In the genomic region with DNA sequence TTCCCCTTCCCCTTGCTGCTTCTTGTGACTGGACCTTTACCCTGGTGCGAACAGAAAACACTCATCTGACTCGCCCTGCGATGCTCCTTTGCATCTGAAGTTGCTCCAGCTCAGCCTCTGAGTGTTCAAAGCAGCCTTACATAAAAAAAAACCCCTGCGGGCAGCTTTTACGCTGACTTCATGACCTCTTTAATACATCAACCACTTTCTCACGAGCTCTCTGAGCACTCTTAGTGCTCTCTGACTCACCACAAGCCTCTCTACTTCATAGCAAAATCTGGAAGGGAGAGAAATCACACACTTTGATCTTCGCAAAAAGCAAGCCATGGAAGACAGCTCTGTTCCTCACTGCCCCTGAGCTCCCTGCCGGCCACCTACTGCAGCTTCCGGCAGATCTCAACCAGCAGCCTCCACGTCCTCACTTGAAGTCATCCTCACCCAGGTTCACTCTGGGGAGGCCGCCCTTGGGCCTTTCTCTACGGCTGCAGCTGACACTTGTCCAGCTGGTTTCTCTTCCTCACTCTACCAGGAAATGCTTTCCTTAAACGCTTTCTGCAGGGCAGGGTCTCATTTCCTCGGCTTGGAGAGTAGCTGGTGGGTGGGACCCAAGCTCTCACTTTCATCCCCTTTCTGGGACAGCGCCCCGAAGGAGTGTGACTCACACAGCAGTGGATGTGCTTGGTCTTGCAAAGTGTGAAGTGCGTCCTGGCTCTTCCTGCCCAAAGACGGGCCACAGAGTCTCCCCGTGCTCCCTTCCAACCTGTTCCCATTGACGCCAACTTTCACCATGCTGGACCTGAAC, we compare ENCODE assay signal across 1 cellular context.
A peak's percentile ranks its signal among the peaks of the same experiment; 100 is the strongest.
TF ChIP-seq lines count a peak whose summit lies in the region.

No MANE protein-coding gene starts in this region.

TF ChIP-seq in GM12878, 131 proteins besides CTCF, POLR2A, EP300 and RAD21 (continues in another document):
- TF ChIP-seq ETV6 (conservative IDR thresholded peaks at IDR 0.05 in 1 of 2, IDR thresholded peaks at IDR 0.05 in 1 of 2; ENCODE audit: borderline replicate concordance in 1 of 2, low read depth in 1 of 2) (no peak; a peak in 2 of 4 replicates), NFYA (IDR thresholded peaks at IDR 0.05; ENCODE audit: borderline replicate concordance, low read depth, low read length) (no peak), ZNF687 (IDR thresholded peaks at IDR 0.05) (0 out of 2 replicates have a peak, but pooled peaks have one; percentile 44), TCF3 (IDR thresholded peaks at IDR 0.05; ENCODE audit: borderline replicate concordance, insufficient read depth, low read depth, low read length) (no peak), KLF5 (IDR thresholded peaks at IDR 0.05; ENCODE audit: partially characterized antibody) (no peak), ZBTB4 (CRISPR knock-in tag; IDR thresholded peaks at IDR 0.05) (no peak), TCF12 (IDR thresholded peaks at IDR 0.05; ENCODE audit: low read depth, low read length) (peak; percentile 61; the same call in 1 of the 2 replicates), MTA3 (IDR thresholded peaks at IDR 0.05; ENCODE audit: borderline replicate concordance, low read length) (no peak), HDAC2 (IDR thresholded peaks at IDR 0.05) (no peak), RFX5 (IDR thresholded peaks at IDR 0.05; ENCODE audit: low read depth, low read length) (no peak), HDGF (IDR thresholded peaks at IDR 0.05) (peak; percentile 8; the same call in 1 of the 2 replicates), E2F4 (IDR thresholded peaks at IDR 0.05; ENCODE audit: low read depth, low read length) (no peak), YY1 (IDR thresholded peaks at IDR 0.05; ENCODE audit: low read depth, low read length) (0 out of 2 replicates have a peak, but pooled peaks have one; percentile 26), NFIC (IDR thresholded peaks at IDR 0.05; ENCODE audit: low read depth, low read length) (peak; percentile 58; the same call in 1 of the 2 replicates), ATF3 (IDR thresholded peaks at IDR 0.05; ENCODE audit: borderline replicate concordance, extremely low read depth, low read depth, low read length) (no peak), SRF (IDR thresholded peaks at IDR 0.05; ENCODE audit: low read depth in 2 of 2, low read length in 2 of 2) (0 out of 4 replicates have a peak, but pooled peaks of 1 of the 2 experiments have one; percentile 35), DPF2 (IDR thresholded peaks at IDR 0.05) (0 out of 2 replicates have a peak, but pooled peaks have one; percentile 44), MTA2 (IDR thresholded peaks at IDR 0.05; ENCODE audit: low read depth) (0 out of 2 replicates have a peak, but pooled peaks have one; percentile 4), IKZF1 (conservative IDR thresholded peaks at IDR 0.05) (peak; percentile 47), USF1 (IDR thresholded peaks at IDR 0.05; ENCODE audit: borderline replicate concordance, extremely low read length, insufficient read depth, low read depth, low read length) (no peak), IKZF2 (IDR thresholded peaks at IDR 0.05) (peak; percentile 38 to 44; a peak in 1 of 4 replicates), GATAD2B (conservative IDR thresholded peaks at IDR 0.05; ENCODE audit: low read depth) (peak; percentile 42; the same call in 1 of the 2 replicates), CREB1 (IDR thresholded peaks at IDR 0.05; ENCODE audit: low read depth) (peak; percentile 72; the same call in 1 of the 2 replicates), MXI1 (IDR thresholded peaks at IDR 0.05; ENCODE audit: low read depth, low read length) (no peak), NR2F1 (conservative IDR thresholded peaks at IDR 0.05) (peak; percentile 91), POU2F2 (IDR thresholded peaks at IDR 0.05; ENCODE audit: borderline replicate concordance, low read depth, low read length) (no peak), SPI1 (IDR thresholded peaks at IDR 0.05; ENCODE audit: borderline replicate concordance, insufficient read depth, low read depth, low read length) (peak; percentile 76), BHLHE40 (IDR thresholded peaks at IDR 0.05; ENCODE audit: borderline replicate concordance in 1 of 2, low read depth in 2 of 2, low read length in 1 of 2) (peak in 1 of 2 experiments; percentile 61; a peak in 2 of 4 replicates), NBN (IDR thresholded peaks at IDR 0.05) (0 out of 2 replicates have a peak, but pooled peaks have one; percentile 26), NFXL1 (IDR thresholded peaks at IDR 0.05; ENCODE audit: borderline replicate concordance) (no peak), SMARCA5 (IDR thresholded peaks at IDR 0.05) (peak; percentile 20; the same call in 1 of the 2 replicates)
- TF ChIP-seq, protein P1, sequence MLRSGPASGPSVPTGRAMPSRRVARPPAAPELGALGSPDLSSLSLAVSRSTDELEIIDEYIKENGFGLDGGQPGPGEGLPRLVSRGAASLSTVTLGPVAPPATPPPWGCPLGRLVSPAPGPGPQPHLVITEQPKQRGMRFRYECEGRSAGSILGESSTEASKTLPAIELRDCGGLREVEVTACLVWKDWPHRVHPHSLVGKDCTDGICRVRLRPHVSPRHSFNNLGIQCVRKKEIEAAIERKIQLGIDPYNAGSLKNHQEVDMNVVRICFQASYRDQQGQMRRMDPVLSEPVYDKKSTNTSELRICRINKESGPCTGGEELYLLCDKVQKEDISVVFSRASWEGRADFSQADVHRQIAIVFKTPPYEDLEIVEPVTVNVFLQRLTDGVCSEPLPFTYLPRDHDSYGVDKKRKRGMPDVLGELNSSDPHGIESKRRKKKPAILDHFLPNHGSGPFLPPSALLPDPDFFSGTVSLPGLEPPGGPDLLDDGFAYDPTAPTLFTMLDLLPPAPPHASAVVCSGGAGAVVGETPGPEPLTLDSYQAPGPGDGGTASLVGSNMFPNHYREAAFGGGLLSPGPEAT (IDR thresholded peaks at IDR 0.05; ENCODE audit: low read depth): peak; percentile 18; the same call in 1 of the 2 replicates
- TF ChIP-seq, protein P2, sequence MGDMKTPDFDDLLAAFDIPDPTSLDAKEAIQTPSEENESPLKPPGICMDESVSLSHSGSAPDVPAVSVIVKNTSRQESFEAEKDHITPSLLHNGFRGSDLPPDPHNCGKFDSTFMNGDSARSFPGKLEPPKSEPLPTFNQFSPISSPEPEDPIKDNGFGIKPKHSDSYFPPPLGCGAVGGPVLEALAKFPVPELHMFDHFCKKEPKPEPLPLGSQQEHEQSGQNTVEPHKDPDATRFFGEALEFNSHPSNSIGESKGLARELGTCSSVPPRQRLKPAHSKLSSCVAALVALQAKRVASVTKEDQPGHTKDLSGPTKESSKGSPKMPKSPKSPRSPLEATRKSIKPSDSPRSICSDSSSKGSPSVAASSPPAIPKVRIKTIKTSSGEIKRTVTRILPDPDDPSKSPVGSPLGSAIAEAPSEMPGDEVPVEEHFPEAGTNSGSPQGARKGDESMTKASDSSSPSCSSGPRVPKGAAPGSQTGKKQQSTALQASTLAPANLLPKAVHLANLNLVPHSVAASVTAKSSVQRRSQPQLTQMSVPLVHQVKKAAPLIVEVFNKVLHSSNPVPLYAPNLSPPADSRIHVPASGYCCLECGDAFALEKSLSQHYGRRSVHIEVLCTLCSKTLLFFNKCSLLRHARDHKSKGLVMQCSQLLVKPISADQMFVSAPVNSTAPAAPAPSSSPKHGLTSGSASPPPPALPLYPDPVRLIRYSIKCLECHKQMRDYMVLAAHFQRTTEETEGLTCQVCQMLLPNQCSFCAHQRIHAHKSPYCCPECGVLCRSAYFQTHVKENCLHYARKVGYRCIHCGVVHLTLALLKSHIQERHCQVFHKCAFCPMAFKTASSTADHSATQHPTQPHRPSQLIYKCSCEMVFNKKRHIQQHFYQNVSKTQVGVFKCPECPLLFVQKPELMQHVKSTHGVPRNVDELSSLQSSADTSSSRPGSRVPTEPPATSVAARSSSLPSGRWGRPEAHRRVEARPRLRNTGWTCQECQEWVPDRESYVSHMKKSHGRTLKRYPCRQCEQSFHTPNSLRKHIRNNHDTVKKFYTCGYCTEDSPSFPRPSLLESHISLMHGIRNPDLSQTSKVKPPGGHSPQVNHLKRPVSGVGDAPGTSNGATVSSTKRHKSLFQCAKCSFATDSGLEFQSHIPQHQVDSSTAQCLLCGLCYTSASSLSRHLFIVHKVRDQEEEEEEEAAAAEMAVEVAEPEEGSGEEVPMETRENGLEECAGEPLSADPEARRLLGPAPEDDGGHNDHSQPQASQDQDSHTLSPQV (IDR thresholded peaks at IDR 0.05): no peak
